In genomic region chrX:3461411-3461811, GRCh38 we compare ENCODE assay signal across 7 cellular contexts.
DNase-seq lines count a peak whose midpoint lies in the region; TF ChIP-seq lines count a peak whose summit lies in the region.
"Not testable (repeated sequence)": the region's sequence is repeated elsewhere in the genome, so short reads cannot be mapped to it uniquely, and the experiment has no call there.

No MANE protein-coding gene starts in this region.

- H3K4me2 ChIP-seq in PC-9 (peak overlapping the region; percentile 61), osteoblast (ENCODE audit: insufficient read depth, low read length) (peak overlapping the region; percentile 79)

- H3K79me2 ChIP-seq in PC-9 (ENCODE audit: low read depth); osteoblast (ENCODE audit: insufficient read depth, low read length): not testable (repeated sequence)

- H3K9me2 ChIP-seq in PC-9 (ENCODE audit: insufficient read depth), result not testable (repeated sequence)

- H4K20me1 ChIP-seq in PC-9 (ENCODE audit: insufficient read depth); osteoblast (ENCODE audit: insufficient read depth, low read length): not testable (repeated sequence)

- H2AFZ ChIP-seq in PC-9, result peak overlapping the region; percentile 39; the same call in 1 of the 2 replicates
- peak overlapping the region; percentile 76 for H2AFZ ChIP-seq in osteoblast (ENCODE audit: low read length)

- POLR2A ChIA-PET in PC-9 (lab: Charles Lee; ENCODE audit: unreplicated experiment), result not testable (repeated sequence)

- H3F3A ChIP-seq in PC-9 (ENCODE audit: insufficient read depth, low read depth), result not testable (repeated sequence)

- BruUV-seq in PC-9 (replicated peaks; lab: Mats Ljungman, UMichigan), result not testable (repeated sequence)

- not testable (repeated sequence) for H3K9me3 ChIP-seq in PC-9 (ENCODE audit: insufficient read depth, low read depth); osteoblast (ENCODE audit: low read depth, low read length)

- H3K4me1 ChIP-seq in PC-9 (replicated peaks; ENCODE audit: insufficient read depth), result peaks cover 12% of the 10 kb centered on the region
- not testable (repeated sequence) for H3K4me1 ChIP-seq in osteoblast (ENCODE audit: insufficient read depth, low read length)

- H3K4me3 ChIP-seq in AG09309 (ENCODE audit: control insufficient read depth, low read depth, low read length), result peak overlapping the region; percentile 28
- 0 out of 2 replicates have a peak overlapping the region, but pooled peaks have one; percentile 11 for H3K4me3 ChIP-seq in PC-9
- peak overlapping the region; percentile 64 for H3K4me3 ChIP-seq in osteoblast (ENCODE audit: insufficient read depth, low read length)

- TF ChIP-seq CTCF in AG09309 (IDR thresholded peaks at IDR 0.05; ENCODE audit: control insufficient read depth, insufficient read depth, low read depth, low read length, missing control alignments); PC-9 (conservative IDR thresholded peaks at IDR 0.05); osteoblast (IDR thresholded peaks at IDR 0.05; ENCODE audit: extremely low read depth, low read depth, low read length): not testable (repeated sequence)

- H3K27ac ChIP-seq in PC-9; osteoblast (ENCODE audit: low read depth, low read length): not testable (repeated sequence)

- H3K36me3 ChIP-seq in PC-9 (ENCODE audit: low read depth); osteoblast (ENCODE audit: insufficient read depth, low read length): not testable (repeated sequence)

- intact Hi-C loops in PC-9 (cut with micrococcal nuclease; ENCODE audit: unreplicated experiment), result not testable (repeated sequence)

- not testable (repeated sequence) for H3K27me3 ChIP-seq in PC-9 (ENCODE audit: insufficient read depth, low read depth); osteoblast (ENCODE audit: insufficient read depth, low read length)

- CTCF ChIA-PET in PC-9 (lab: Charles Lee), result not testable (repeated sequence)

- not testable (repeated sequence) for DNase-seq in AG09309 (ENCODE audit: low read depth); PC-9; osteoblast (ENCODE audit: insufficient read length, low spot score, missing footprints)
- peak; percentile 9 for DNase-seq in ELR (ENCODE audit: low read depth)
- DNase-seq in LoVo (ENCODE audit: low spot score), result peak; percentile 28
- DNase-seq in brain pericyte (ENCODE audit: low read depth, low spot score), result peak; percentile 18
- DNase-seq in fibroblast of the conjunctiva (ENCODE audit: low read depth), result peak; percentile 47

Comparison
In these comparisons a context has a peak if more than half of its experiments do, and no peak if none do; other contexts are left out.
1. H3K4me3 ChIP-seq: peak in every context shown above with its lines; median percentile 64 in osteoblast; 28 in AG09309; 11 in PC-9.